In genomic region chr5:159660401-159660800, GRCh38 we compare ENCODE assay signal across 23 cellular contexts.
DNase-seq lines count a peak whose midpoint lies in the region; ATAC-seq, FAIRE-seq and TF ChIP-seq lines count a peak whose summit lies in the region.
"Had no signal": no experiment of that assay in that cellular context is flagged by ENCODE, and none has a peak within 500 bp of the region (broad histone marks: within the 10 kb centered on the region; RNA-seq: fewer than 3 reads in every experiment).

No MANE protein-coding gene starts in this region.

- H3K79me2 ChIP-seq in SK-N-SH (ENCODE audit: insufficient read depth) = no peaks in the 10 kb centered on the region
- no peaks in the 10 kb centered on the region for H3K79me2 ChIP-seq in hepatocyte

- no peaks in the 10 kb centered on the region for H3K9me3 Mint-ChIP-seq in T-helper 2 cell treated with Interferon-gamma antibody and Interleukin-4, amounts not matched to agents 5 μg/mL and 100 μg/mL, for 36 hours
- H3K9me3 Mint-ChIP-seq: dendritic cell treated with granulocyte-macrophage colony-stimulating factor and Interleukin-4, amounts not matched to agents 40 ng/mL and 50 ng/mL, for 4 days had no signal

- TF ChIP-seq RAD21 in A549 (conservative IDR thresholded peaks at IDR 0.05 in 1 of 2, IDR thresholded peaks at IDR 0.05 in 1 of 2) (no peak), SK-N-SH (IDR thresholded peaks at IDR 0.05; ENCODE audit: low read length) (no peak)

- no peak overlapping the region for H3K4me3 ChIP-seq in A549
- H3K4me3 ChIP-seq in SK-N-SH (ENCODE audit: low read depth in 2 of 2, low read length in 1 of 2) = no peak overlapping the region
- H3K4me3 ChIP-seq in hepatocyte = no peak overlapping the region
- H3K4me3 ChIP-seq: GM12878, right lobe of liver had no signal

- H3K9ac ChIP-seq in SK-N-SH = no peak overlapping the region

- no peaks in the 10 kb centered on the region for H3K27me3 ChIP-seq in SK-N-SH (ENCODE audit: insufficient read depth)
- no peaks in the 10 kb centered on the region for H3K27me3 ChIP-seq in hepatocyte
- H3K27me3 ChIP-seq: brain microvascular endothelial cell, right lobe of liver had no signal

- H3K9me3 ChIP-seq in A549 (no peaks in the 10 kb centered on the region), SK-N-SH (no peaks in the 10 kb centered on the region), hepatocyte (ENCODE audit: low read depth) (no peaks in the 10 kb centered on the region)
- H3K9me3 ChIP-seq: right lobe of liver had no signal

- no peak for TF ChIP-seq POLR2A in A549 (IDR thresholded peaks at IDR 0.05; ENCODE audit: low read length)

- POLR2A ChIA-PET in A549 (lab: Yijun Ruan, JAX) (no interaction called here), SK-N-SH (lab: Yijun Ruan, JAX) (no interaction called here)

- no peak overlapping the region for H3K27ac Mint-ChIP-seq in T-helper 2 cell treated with Interferon-gamma antibody and Interleukin-4, amounts not matched to agents 5 μg/mL and 100 μg/mL, for 36 hours
- H3K27ac Mint-ChIP-seq: CD14-positive monocyte; dendritic cell treated with granulocyte-macrophage colony-stimulating factor and Interleukin-4, amounts not matched to agents 40 ng/mL and 50 ng/mL, for 4 days; naive thymus-derived CD4-positive, alpha-beta T cell had no signal

- no peak for TF ChIP-seq EP300 in A549 (IDR thresholded peaks at IDR 0.05)
- peak in 1 of 2 experiments; percentile 33; a peak in 1 of 4 replicates for TF ChIP-seq EP300 in SK-N-SH (IDR thresholded peaks at IDR 0.05; ENCODE audit: borderline replicate concordance in 1 of 2, low read depth in 1 of 2, low read length in 1 of 2)

- CTCF ChIA-PET in A549 (lab: Yijun Ruan, JAX) = interaction anchor here (1.2 to 1.7 kb wide), 2 partner anchors 7 to 219 kb away, joined by 4 to 6 read pairs; no protein-coding TSS in a partner anchor
- CTCF ChIA-PET in SK-N-SH (lab: Yijun Ruan, JAX) = interaction anchor here (0.7 kb wide), 1 partner anchor 26 kb away, joined by 3 read pairs; no protein-coding TSS in a partner anchor

- H3K4me3 Mint-ChIP-seq in T-helper 2 cell treated with Interferon-gamma antibody and Interleukin-4, amounts not matched to agents 5 μg/mL and 100 μg/mL, for 36 hours = no peak overlapping the region
- H3K4me3 Mint-ChIP-seq: dendritic cell treated with granulocyte-macrophage colony-stimulating factor and Interleukin-4, amounts not matched to agents 40 ng/mL and 50 ng/mL, for 4 days; naive thymus-derived CD4-positive, alpha-beta T cell had no signal

- H3K4me1 ChIP-seq in A549 (peaks cover 13% of the 10 kb centered on the region; the same call in 2 of the 3 replicates), SK-N-SH (ENCODE audit: control insufficient read depth in 1 of 2, insufficient read depth in 2 of 2, low read depth in 1 of 2, low read length in 1 of 2) (no peaks in the 10 kb centered on the region), hepatocyte (ENCODE audit: insufficient read depth) (no peaks in the 10 kb centered on the region)
- H3K4me1 ChIP-seq: right lobe of liver had no signal

- ATAC-seq in A549 (peak; percentile 56 to 83; a peak in 4 of 6 replicates), HG03354 (IDR thresholded peaks at IDR 0.05; ENCODE audit: poor library complexity, severe bottlenecking, unreplicated experiment) (no peak), GM19452 (IDR thresholded peaks at IDR 0.05; ENCODE audit: unreplicated experiment) (no peak)
- ATAC-seq: GM12878; naive thymus-derived CD4-positive, alpha-beta T cell; right lobe of liver had no signal

- H2AFZ ChIP-seq in SK-N-SH (ENCODE audit: low read depth) (no peak overlapping the region), hepatocyte (no peak overlapping the region)

- H4K20me1 ChIP-seq in SK-N-SH (ENCODE audit: insufficient read depth) (no peaks in the 10 kb centered on the region), hepatocyte (ENCODE audit: insufficient read depth, poor library complexity, severe bottlenecking) (no peaks in the 10 kb centered on the region)

- 35% methylated on average over 2 of the region's 2 CpGs for WGBS in A549 (ENCODE audit: missing lambda C conversion rate)
- WGBS in SK-N-SH (ENCODE audit: low lambda C conversion rate) = 12% methylated on average over 2 of the region's 2 CpGs
- WGBS in hepatocyte (ENCODE audit: low lambda C conversion rate, missing lambda C conversion rate) = 65% methylated on average over 2 of the region's 2 CpGs

- no peaks in the 10 kb centered on the region for H3K36me3 Mint-ChIP-seq in T-helper 2 cell treated with Interferon-gamma antibody and Interleukin-4, amounts not matched to agents 5 μg/mL and 100 μg/mL, for 36 hours (ENCODE audit: low read depth)
- H3K36me3 Mint-ChIP-seq: CD14-positive monocyte; naive thymus-derived CD4-positive, alpha-beta T cell had no signal

- TF ChIP-seq CTCF in A549 (IDR thresholded peaks at IDR 0.05) (no peak), SK-N-SH (IDR thresholded peaks at IDR 0.05) (no peak), hepatocyte (IDR thresholded peaks at IDR 0.05; ENCODE audit: poor library complexity) (no peak)

- H3K9me2 ChIP-seq in SK-N-SH (no peaks in the 10 kb centered on the region), hepatocyte (replicated peaks; ENCODE audit: insufficient read depth) (no peaks in the 10 kb centered on the region)

- DNase-seq in A549 (ENCODE audit: low read depth in 1 of 2, low spot score in 1 of 2) (peak; percentile 31 to 49), HCEC 1CT (peak; percentile 11), SK-N-SH (no peak), hepatocyte (ENCODE audit: low spot score) (peak; percentile 33), DMS 273 (lab: John Stamatoyannopoulos, UW; ENCODE audit: unreplicated experiment) (no peak)
- DNase-seq in T-helper 2 cell treated with Interferon-gamma antibody and Interleukin-4, amounts not matched to agents 5 μg/mL and 100 μg/mL, for 36 hours (ENCODE audit: low spot score) = no peak
- DNase-seq: brain microvascular endothelial cell; hypothalamus; Karpas-422; mesenchymal stem cell; naive thymus-derived CD4-positive, alpha-beta T cell; NCI-H1092 treated with DMSO at 0.1 percent for 48 hours; NCI-H2081; right lobe of liver; RPMI8226; stimulated activated CD4-positive, alpha-beta T cell treated with anti-CD3 and anti-CD28 coated beads, Interleukin-15, amount 100 ng/mL, for 24 hours had no signal

- no peaks in the 10 kb centered on the region for H3K27me3 Mint-ChIP-seq in T-helper 2 cell treated with Interferon-gamma antibody and Interleukin-4, amounts not matched to agents 5 μg/mL and 100 μg/mL, for 36 hours (ENCODE audit: low read depth)
- H3K27me3 Mint-ChIP-seq: dendritic cell treated with granulocyte-macrophage colony-stimulating factor and Interleukin-4, amounts not matched to agents 40 ng/mL and 50 ng/mL, for 4 days had no signal

- H3K36me3 ChIP-seq in SK-N-SH (replicated peaks in 1 of 2; ENCODE audit: control insufficient read depth in 1 of 2, insufficient read depth in 2 of 2, low read length in 1 of 2) (no peaks in the 10 kb centered on the region), hepatocyte (replicated peaks; ENCODE audit: insufficient read depth, low read depth) (no peaks in the 10 kb centered on the region)
- H3K36me3 ChIP-seq: brain microvascular endothelial cell, right lobe of liver had no signal

- H3K4me2 ChIP-seq in A549 (peak overlapping the region; percentile 27; the same call in 2 of the 3 replicates), SK-N-SH (no peak overlapping the region), hepatocyte (no peak overlapping the region)

- H3K4me1 Mint-ChIP-seq in T-helper 2 cell treated with Interferon-gamma antibody and Interleukin-4, amounts not matched to agents 5 μg/mL and 100 μg/mL, for 36 hours (ENCODE audit: low read depth) = no peaks in the 10 kb centered on the region
- H3K4me1 Mint-ChIP-seq: CD14-positive monocyte; naive thymus-derived CD4-positive, alpha-beta T cell had no signal

- FAIRE-seq in A549 (lab: Jason Lieb, UNC) = no peak
- FAIRE-seq: D721Med, GM12878, HTR-8/SVneo had no signal

- peak overlapping the region in 1 of 2 experiments; percentile 42; a peak in 1 of 6 replicates for H3K27ac ChIP-seq in A549
- no peak overlapping the region for H3K27ac ChIP-seq in SK-N-SH (ENCODE audit: low read depth in 2 of 2, low read length in 1 of 2)
- H3K27ac ChIP-seq in hepatocyte = no peak overlapping the region
- H3K27ac ChIP-seq: brain microvascular endothelial cell, right lobe of liver had no signal

- H3F3A ChIP-seq in SK-N-SH (replicated peaks; ENCODE audit: insufficient read depth) = no peaks in the 10 kb centered on the region

TF ChIP-seq in A549, 52 proteins besides CTCF, POLR2A, EP300 and RAD21 (continues in another document):
- TF ChIP-seq MAX (IDR thresholded peaks at IDR 0.05) (no peak), FOSL2 (IDR thresholded peaks at IDR 0.05) (no peak), FOSL2 (CRISPR knock-in tag; IDR thresholded peaks at IDR 0.05) (peak; percentile 85), PBX3 (IDR thresholded peaks at IDR 0.05) (no peak), NFE2L2 (conservative IDR thresholded peaks at IDR 0.05; ENCODE audit: low read length) (no peak)

TF ChIP-seq in SK-N-SH, 30 proteins besides CTCF, POLR2A, EP300 and RAD21:
- TF ChIP-seq NFIC (IDR thresholded peaks at IDR 0.05; ENCODE audit: borderline replicate concordance) (no peak), PBX3 (IDR thresholded peaks at IDR 0.05) (peak; percentile 28; the same call in 1 of the 2 replicates), TCF12 (IDR thresholded peaks at IDR 0.05) (peak; percentile 31), FOSL2 (IDR thresholded peaks at IDR 0.05; ENCODE audit: borderline replicate concordance, low read depth) (peak; percentile 75), JUND (IDR thresholded peaks at IDR 0.05) (peak; percentile 70)

Comparison
In these comparisons a context has a peak if more than half of its experiments do, and no peak if none do; other contexts are left out.
1. ATAC-seq: peak in A549 (2 of 2); none in HG03354 (single experiment) and GM19452 (single experiment).
2. DNase-seq: peak in A549 (2 of 2), HCEC 1CT (single experiment) and hepatocyte (single experiment); none in SK-N-SH (single experiment), T-helper 2 cell treated with Interferon-gamma antibody and Interleukin-4, amounts not matched to agents 5 μg/mL and 100 μg/mL, for 36 hours (single experiment) and DMS 273 (single experiment).
3. Of the 12 proteins assayed by ChIP-seq in both A549 and SK-N-SH: peak only in A549: none; only in SK-N-SH: PBX3; in both: none; in neither: 9; mixed calls (peak in some experiments, not most) for 2.